Comparison of ENCODE assay signal across 1 cellular context in genomic region chr5:44665101-44665701, GRCh38.
TF ChIP-seq lines count a peak whose summit lies in the region.

No MANE protein-coding gene starts in this region.

TF ChIP-seq in GM12878, 131 proteins besides CTCF, POLR2A, EP300 and RAD21 (continued from another document):
- TF ChIP-seq, protein P1, sequence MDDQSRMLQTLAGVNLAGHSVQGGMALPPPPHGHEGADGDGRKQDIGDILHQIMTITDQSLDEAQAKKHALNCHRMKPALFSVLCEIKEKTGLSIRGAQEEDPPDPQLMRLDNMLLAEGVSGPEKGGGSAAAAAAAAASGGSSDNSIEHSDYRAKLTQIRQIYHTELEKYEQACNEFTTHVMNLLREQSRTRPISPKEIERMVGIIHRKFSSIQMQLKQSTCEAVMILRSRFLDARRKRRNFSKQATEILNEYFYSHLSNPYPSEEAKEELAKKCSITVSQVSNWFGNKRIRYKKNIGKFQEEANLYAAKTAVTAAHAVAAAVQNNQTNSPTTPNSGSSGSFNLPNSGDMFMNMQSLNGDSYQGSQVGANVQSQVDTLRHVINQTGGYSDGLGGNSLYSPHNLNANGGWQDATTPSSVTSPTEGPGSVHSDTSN (IDR thresholded peaks at IDR 0.05; ENCODE audit: insufficient replicate concordance, low read depth, low read length): no peak
- TF ChIP-seq ZNF274 (IDR thresholded peaks at IDR 0.05; ENCODE audit: insufficient read depth, insufficient read length) (no peak), ATF7 (IDR thresholded peaks at IDR 0.05; ENCODE audit: low read depth) (no peak; the same call in 1 of the 2 replicates), RAD51 (IDR thresholded peaks at IDR 0.05) (peak; percentile 36; the same call in 1 of the 2 replicates), NFXL1 (IDR thresholded peaks at IDR 0.05; ENCODE audit: borderline replicate concordance) (no peak), RFX5 (IDR thresholded peaks at IDR 0.05; ENCODE audit: low read depth, low read length) (no peak), ZBTB4 (CRISPR knock-in tag; IDR thresholded peaks at IDR 0.05) (no peak), IKZF2 (IDR thresholded peaks at IDR 0.05) (peak in 1 of 2 experiments; percentile 15; a peak in 1 of 4 replicates), TAF1 (IDR thresholded peaks at IDR 0.05; ENCODE audit: borderline replicate concordance, low read depth, low read length) (no peak), GATAD2B (conservative IDR thresholded peaks at IDR 0.05; ENCODE audit: low read depth) (peak; percentile 60; the same call in 1 of the 2 replicates), HDAC2 (IDR thresholded peaks at IDR 0.05) (no peak), SP1 (IDR thresholded peaks at IDR 0.05; ENCODE audit: low read depth, low read length) (no peak), SMARCA5 (IDR thresholded peaks at IDR 0.05) (no peak), CREM (IDR thresholded peaks at IDR 0.05; ENCODE audit: low read depth) (no peak), BCL11A (IDR thresholded peaks at IDR 0.05; ENCODE audit: low read depth, low read length) (no peak; the same call in 1 of the 2 replicates), CBX3 (IDR thresholded peaks at IDR 0.05; ENCODE audit: borderline replicate concordance, low read depth) (no peak), HDAC6 (IDR thresholded peaks at IDR 0.05; ENCODE audit: unreplicated experiment) (no peak), NFYA (IDR thresholded peaks at IDR 0.05; ENCODE audit: borderline replicate concordance, low read depth, low read length) (no peak), SREBF2 (IDR thresholded peaks at IDR 0.05; ENCODE audit: low read length) (no peak), HDGF (IDR thresholded peaks at IDR 0.05) (no peak), TARDBP (IDR thresholded peaks at IDR 0.05; ENCODE audit: borderline replicate concordance) (no peak), MTA2 (IDR thresholded peaks at IDR 0.05; ENCODE audit: low read depth) (no peak), DPF2 (IDR thresholded peaks at IDR 0.05) (peak; percentile 88), SREBF1 (IDR thresholded peaks at IDR 0.05; ENCODE audit: low read length) (no peak), NR2F1 (conservative IDR thresholded peaks at IDR 0.05) (peak; percentile 70), SMAD5 (IDR thresholded peaks at IDR 0.05; ENCODE audit: low read depth) (no peak), BMI1 (IDR thresholded peaks at IDR 0.05; ENCODE audit: borderline replicate concordance) (0 out of 2 replicates have a peak, but pooled peaks have one; percentile 26), E2F8 (IDR thresholded peaks at IDR 0.05; ENCODE audit: low read depth, partially characterized antibody) (no peak), BHLHE40 (IDR thresholded peaks at IDR 0.05; ENCODE audit: borderline replicate concordance in 1 of 2, low read depth in 2 of 2, low read length in 1 of 2) (peak in 1 of 2 experiments; percentile 55; a peak in 2 of 4 replicates), EED (IDR thresholded peaks at IDR 0.05; ENCODE audit: low read depth) (no peak), BACH1 (IDR thresholded peaks at IDR 0.05; ENCODE audit: borderline replicate concordance) (no peak)
- TF ChIP-seq, protein P2, sequence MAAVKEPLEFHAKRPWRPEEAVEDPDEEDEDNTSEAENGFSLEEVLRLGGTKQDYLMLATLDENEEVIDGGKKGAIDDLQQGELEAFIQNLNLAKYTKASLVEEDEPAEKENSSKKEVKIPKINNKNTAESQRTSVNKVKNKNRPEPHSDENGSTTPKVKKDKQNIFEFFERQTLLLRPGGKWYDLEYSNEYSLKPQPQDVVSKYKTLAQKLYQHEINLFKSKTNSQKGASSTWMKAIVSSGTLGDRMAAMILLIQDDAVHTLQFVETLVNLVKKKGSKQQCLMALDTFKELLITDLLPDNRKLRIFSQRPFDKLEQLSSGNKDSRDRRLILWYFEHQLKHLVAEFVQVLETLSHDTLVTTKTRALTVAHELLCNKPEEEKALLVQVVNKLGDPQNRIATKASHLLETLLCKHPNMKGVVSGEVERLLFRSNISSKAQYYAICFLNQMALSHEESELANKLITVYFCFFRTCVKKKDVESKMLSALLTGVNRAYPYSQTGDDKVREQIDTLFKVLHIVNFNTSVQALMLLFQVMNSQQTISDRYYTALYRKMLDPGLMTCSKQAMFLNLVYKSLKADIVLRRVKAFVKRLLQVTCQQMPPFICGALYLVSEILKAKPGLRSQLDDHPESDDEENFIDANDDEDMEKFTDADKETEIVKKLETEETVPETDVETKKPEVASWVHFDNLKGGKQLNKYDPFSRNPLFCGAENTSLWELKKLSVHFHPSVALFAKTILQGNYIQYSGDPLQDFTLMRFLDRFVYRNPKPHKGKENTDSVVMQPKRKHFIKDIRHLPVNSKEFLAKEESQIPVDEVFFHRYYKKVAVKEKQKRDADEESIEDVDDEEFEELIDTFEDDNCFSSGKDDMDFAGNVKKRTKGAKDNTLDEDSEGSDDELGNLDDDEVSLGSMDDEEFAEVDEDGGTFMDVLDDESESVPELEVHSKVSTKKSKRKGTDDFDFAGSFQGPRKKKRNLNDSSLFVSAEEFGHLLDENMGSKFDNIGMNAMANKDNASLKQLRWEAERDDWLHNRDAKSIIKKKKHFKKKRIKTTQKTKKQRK (IDR thresholded peaks at IDR 0.05; ENCODE audit: low read depth, low read length): no peak
- TF ChIP-seq, protein P3, sequence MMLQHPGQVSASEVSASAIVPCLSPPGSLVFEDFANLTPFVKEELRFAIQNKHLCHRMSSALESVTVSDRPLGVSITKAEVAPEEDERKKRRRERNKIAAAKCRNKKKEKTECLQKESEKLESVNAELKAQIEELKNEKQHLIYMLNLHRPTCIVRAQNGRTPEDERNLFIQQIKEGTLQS (IDR thresholded peaks at IDR 0.05; ENCODE audit: borderline replicate concordance, extremely low read depth, low read depth, low read length): no peak
- TF ChIP-seq, protein P4, sequence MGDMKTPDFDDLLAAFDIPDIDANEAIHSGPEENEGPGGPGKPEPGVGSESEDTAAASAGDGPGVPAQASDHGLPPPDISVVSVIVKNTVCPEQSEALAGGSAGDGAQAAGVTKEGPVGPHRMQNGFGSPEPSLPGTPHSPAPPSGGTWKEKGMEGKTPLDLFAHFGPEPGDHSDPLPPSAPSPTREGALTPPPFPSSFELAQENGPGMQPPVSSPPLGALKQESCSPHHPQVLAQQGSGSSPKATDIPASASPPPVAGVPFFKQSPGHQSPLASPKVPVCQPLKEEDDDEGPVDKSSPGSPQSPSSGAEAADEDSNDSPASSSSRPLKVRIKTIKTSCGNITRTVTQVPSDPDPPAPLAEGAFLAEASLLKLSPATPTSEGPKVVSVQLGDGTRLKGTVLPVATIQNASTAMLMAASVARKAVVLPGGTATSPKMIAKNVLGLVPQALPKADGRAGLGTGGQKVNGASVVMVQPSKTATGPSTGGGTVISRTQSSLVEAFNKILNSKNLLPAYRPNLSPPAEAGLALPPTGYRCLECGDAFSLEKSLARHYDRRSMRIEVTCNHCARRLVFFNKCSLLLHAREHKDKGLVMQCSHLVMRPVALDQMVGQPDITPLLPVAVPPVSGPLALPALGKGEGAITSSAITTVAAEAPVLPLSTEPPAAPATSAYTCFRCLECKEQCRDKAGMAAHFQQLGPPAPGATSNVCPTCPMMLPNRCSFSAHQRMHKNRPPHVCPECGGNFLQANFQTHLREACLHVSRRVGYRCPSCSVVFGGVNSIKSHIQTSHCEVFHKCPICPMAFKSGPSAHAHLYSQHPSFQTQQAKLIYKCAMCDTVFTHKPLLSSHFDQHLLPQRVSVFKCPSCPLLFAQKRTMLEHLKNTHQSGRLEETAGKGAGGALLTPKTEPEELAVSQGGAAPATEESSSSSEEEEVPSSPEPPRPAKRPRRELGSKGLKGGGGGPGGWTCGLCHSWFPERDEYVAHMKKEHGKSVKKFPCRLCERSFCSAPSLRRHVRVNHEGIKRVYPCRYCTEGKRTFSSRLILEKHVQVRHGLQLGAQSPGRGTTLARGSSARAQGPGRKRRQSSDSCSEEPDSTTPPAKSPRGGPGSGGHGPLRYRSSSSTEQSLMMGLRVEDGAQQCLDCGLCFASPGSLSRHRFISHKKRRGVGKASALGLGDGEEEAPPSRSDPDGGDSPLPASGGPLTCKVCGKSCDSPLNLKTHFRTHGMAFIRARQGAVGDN (IDR thresholded peaks at IDR 0.05): no peak
- TF ChIP-seq, protein P5, sequence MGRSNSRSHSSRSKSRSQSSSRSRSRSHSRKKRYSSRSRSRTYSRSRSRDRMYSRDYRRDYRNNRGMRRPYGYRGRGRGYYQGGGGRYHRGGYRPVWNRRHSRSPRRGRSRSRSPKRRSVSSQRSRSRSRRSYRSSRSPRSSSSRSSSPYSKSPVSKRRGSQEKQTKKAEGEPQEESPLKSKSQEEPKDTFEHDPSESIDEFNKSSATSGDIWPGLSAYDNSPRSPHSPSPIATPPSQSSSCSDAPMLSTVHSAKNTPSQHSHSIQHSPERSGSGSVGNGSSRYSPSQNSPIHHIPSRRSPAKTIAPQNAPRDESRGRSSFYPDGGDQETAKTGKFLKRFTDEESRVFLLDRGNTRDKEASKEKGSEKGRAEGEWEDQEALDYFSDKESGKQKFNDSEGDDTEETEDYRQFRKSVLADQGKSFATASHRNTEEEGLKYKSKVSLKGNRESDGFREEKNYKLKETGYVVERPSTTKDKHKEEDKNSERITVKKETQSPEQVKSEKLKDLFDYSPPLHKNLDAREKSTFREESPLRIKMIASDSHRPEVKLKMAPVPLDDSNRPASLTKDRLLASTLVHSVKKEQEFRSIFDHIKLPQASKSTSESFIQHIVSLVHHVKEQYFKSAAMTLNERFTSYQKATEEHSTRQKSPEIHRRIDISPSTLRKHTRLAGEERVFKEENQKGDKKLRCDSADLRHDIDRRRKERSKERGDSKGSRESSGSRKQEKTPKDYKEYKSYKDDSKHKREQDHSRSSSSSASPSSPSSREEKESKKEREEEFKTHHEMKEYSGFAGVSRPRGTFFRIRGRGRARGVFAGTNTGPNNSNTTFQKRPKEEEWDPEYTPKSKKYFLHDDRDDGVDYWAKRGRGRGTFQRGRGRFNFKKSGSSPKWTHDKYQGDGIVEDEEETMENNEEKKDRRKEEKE (IDR thresholded peaks at IDR 0.05): no peak
- TF ChIP-seq, protein P6, sequence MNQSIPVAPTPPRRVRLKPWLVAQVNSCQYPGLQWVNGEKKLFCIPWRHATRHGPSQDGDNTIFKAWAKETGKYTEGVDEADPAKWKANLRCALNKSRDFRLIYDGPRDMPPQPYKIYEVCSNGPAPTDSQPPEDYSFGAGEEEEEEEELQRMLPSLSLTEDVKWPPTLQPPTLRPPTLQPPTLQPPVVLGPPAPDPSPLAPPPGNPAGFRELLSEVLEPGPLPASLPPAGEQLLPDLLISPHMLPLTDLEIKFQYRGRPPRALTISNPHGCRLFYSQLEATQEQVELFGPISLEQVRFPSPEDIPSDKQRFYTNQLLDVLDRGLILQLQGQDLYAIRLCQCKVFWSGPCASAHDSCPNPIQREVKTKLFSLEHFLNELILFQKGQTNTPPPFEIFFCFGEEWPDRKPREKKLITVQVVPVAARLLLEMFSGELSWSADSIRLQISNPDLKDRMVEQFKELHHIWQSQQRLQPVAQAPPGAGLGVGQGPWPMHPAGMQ (IDR thresholded peaks at IDR 0.05; ENCODE audit: borderline replicate concordance): no peak
